1 cellular context compared by ENCODE assay signal in the genomic region with DNA sequence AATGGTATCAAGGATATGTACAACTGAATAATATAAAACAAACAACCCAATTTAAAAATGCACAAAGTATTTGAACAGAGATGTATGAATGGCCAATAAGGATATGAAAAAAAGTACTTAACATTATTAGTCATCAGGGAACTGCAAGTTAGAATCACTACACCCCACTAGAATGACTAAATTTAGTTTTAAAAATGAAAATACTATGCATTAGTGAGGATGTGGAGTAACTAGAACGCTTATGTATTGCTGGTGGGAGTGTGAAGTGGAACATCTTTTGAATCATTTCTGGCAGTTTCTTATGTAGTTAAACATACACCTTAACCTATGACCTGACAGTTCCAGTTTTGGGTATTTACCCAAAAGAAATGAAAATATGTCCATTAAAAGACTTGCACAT.
TF ChIP-seq lines count a peak whose summit lies in the region.

No MANE protein-coding gene starts in this region.

TF ChIP-seq in GM12878, 131 proteins besides CTCF, POLR2A, EP300 and RAD21 (continued from another document):
- TF ChIP-seq, protein P1, sequence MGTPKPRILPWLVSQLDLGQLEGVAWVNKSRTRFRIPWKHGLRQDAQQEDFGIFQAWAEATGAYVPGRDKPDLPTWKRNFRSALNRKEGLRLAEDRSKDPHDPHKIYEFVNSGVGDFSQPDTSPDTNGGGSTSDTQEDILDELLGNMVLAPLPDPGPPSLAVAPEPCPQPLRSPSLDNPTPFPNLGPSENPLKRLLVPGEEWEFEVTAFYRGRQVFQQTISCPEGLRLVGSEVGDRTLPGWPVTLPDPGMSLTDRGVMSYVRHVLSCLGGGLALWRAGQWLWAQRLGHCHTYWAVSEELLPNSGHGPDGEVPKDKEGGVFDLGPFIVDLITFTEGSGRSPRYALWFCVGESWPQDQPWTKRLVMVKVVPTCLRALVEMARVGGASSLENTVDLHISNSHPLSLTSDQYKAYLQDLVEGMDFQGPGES (IDR thresholded peaks at IDR 0.05), result no peak
